Comparison of ENCODE assay signal across 8 cellular contexts in the genomic region with DNA sequence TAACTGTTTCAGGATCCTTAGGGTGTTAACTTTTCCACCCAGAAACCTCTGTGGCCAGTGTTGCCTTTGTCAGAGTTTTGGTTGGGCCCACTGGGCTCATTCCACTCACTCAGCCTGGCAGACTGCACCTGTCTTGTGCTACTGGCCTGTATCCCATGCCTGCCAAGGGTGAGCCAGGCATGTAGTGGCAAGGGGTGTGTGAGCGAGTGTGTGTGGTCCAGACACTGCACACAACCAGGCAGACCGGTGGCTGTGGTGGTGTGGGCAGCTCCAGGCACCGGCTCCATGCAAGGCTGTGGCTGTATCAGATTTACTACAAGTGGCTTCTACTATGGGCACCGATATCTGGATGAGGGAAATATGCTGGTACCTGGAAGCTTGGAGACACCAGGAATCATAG.
"Had no signal": no experiment of that assay in that cellular context is flagged by ENCODE, and none has a peak within 500 bp of the region (broad histone marks: within the 10 kb centered on the region; RNA-seq: fewer than 3 reads in every experiment).

No MANE protein-coding gene starts in this region.

- H3K4me3 ChIP-seq: GM23248, GM23338, HAP-1 had no signal

- H3K4me1 Mint-ChIP-seq: GM23338, H9 had no signal

- H3K9me3 Mint-ChIP-seq: GM23338 had no signal

- H3K4me3 Mint-ChIP-seq: GM23338, H9, HFFc6 had no signal

- H3K27ac Mint-ChIP-seq: GM23338, H9, HFFc6 had no signal

- ATAC-seq: GM23338, HCT116 had no signal

- DNase-seq: GM23248, GOT3, H9, HCEC 1CT, HFFc6 had no signal

- H3K36me3 ChIP-seq: HAP-1 had no signal
